In genomic region chr12:25719505-25719904, GRCh38 we compare ENCODE assay signal across 20 cellular contexts.
DNase-seq lines count a peak whose midpoint lies in the region; ATAC-seq, FAIRE-seq and TF ChIP-seq lines count a peak whose summit lies in the region.
"Had no signal": no experiment of that assay in that cellular context is flagged by ENCODE, and none has a peak within 500 bp of the region (broad histone marks: within the 10 kb centered on the region; RNA-seq: fewer than 3 reads in every experiment).

No MANE protein-coding gene starts in this region.

- intact Hi-C loops in IMR-90 (cut with micrococcal nuclease): no loop called here
- intact Hi-C loops in activated CD8-positive, alpha-beta T cell treated with anti-CD3 and anti-CD28 coated beads for 36 hours (cut with micrococcal nuclease): no loop called here
- intact Hi-C loops in activated naive CD4-positive, alpha-beta T cell treated with anti-CD3 and anti-CD28 coated beads for 36 hours (cut with micrococcal nuclease): no loop called here

- peak overlapping the region; percentile 79; the same call in 1 of the 2 replicates for H3K18ac ChIP-seq in IMR-90 (ENCODE audit: low read depth, low read length)

- H3K27ac ChIP-seq in A549 (no peak overlapping the region), IMR-90 (ENCODE audit: insufficient read depth, low read length) (no peak overlapping the region)

- H4K20me1 ChIP-seq in IMR-90 (ENCODE audit: insufficient read depth, low read length): no peaks in the 10 kb centered on the region

- H2BK15ac ChIP-seq in IMR-90 (ENCODE audit: low read depth, low read length): no peak overlapping the region

- ATAC-seq in A549: no peak
- ATAC-seq in IMR-90 (ENCODE audit: low read depth): peak; percentile 77
- ATAC-seq in activated CD8-positive, alpha-beta T cell treated with anti-CD3 and anti-CD28 coated beads for 36 hours: no peak
- ATAC-seq: GM12878, GM23338 had no signal

- no peak overlapping the region for H3K14ac ChIP-seq in IMR-90 (replicated peaks; ENCODE audit: low read depth, low read length)

- H2BK20ac ChIP-seq in IMR-90 (ENCODE audit: low read depth, low read length): peak overlapping the region; percentile 41; the same call in 1 of the 2 replicates

- H3K4me2 ChIP-seq in A549: no peak overlapping the region
- peak overlapping the region; percentile 80; the same call in 1 of the 2 replicates for H3K4me2 ChIP-seq in IMR-90 (ENCODE audit: low read depth, low read length)
- H3K4me2 ChIP-seq: GM23338 had no signal

- CTCF ChIA-PET in A549 (lab: Yijun Ruan, JAX) (no interaction called here), IMR-90 (lab: Yijun Ruan, JAX) (no interaction called here)
- CTCF ChIA-PET in activated CD8-positive, alpha-beta T cell treated with anti-CD3 and anti-CD28 coated beads for 36 hours (lab: Charles Lee): no interaction called here
- CTCF ChIA-PET in activated naive CD4-positive, alpha-beta T cell treated with anti-CD3 and anti-CD28 coated beads for 36 hours (lab: Charles Lee): interaction anchor here (0.6 kb wide), 1 partner anchor 59 kb away, joined by 3 read pairs; no protein-coding TSS in a partner anchor

- H3K36me3 ChIP-seq in IMR-90 (ENCODE audit: control insufficient read depth, insufficient read depth, low read length): no peaks in the 10 kb centered on the region
- H3K36me3 ChIP-seq in H7 (replicated peaks; ENCODE audit: control insufficient read depth, insufficient read depth, low read length): no peaks in the 10 kb centered on the region
- H3K36me3 ChIP-seq: HAP-1 had no signal

- H2AK5ac ChIP-seq in IMR-90 (ENCODE audit: low read depth, low read length): no peak overlapping the region

- H3K4ac ChIP-seq in IMR-90 (ENCODE audit: low read depth, low read length): no peak overlapping the region; the same call in 1 of the 2 replicates

- in situ Hi-C loops in IMR-90 (cut with MboI; ENCODE audit: low sequenced_read_pairs): no loop called here

- dilution Hi-C loops in IMR-90 (cut with HindIII; ENCODE audit: low sequenced_read_pairs, unreplicated experiment): no loop called here

- H3K9me3 ChIP-seq in A549: no peaks in the 10 kb centered on the region
- H3K9me3 ChIP-seq in IMR-90 (ENCODE audit: control insufficient read depth, insufficient read depth, low read length): no peaks in the 10 kb centered on the region
- H3K9me3 ChIP-seq: HAP-1 had no signal

- H2BK120ac ChIP-seq in IMR-90 (ENCODE audit: low read depth, low read length): peak overlapping the region; percentile 6; the same call in 1 of the 2 replicates

- no peak overlapping the region for H3K9ac ChIP-seq in IMR-90 (ENCODE audit: low read depth, low read length)

- H3K27ac Mint-ChIP-seq in activated CD8-positive, alpha-beta T cell treated with anti-CD3 and anti-CD28 coated beads for 36 hours: no peak overlapping the region
- H3K27ac Mint-ChIP-seq in activated naive CD4-positive, alpha-beta T cell treated with anti-CD3 and anti-CD28 coated beads for 36 hours: no peak overlapping the region
- H3K27ac Mint-ChIP-seq: GM23338, HFFc6 had no signal

- no peak for TF ChIP-seq CTCF in A549 (IDR thresholded peaks at IDR 0.05)
- TF ChIP-seq CTCF in IMR-90 (conservative IDR thresholded peaks at IDR 0.05; ENCODE audit: low read depth, low read length): no peak
- TF ChIP-seq CTCF in fibroblast of mammary gland (conservative IDR thresholded peaks at IDR 0.05; ENCODE audit: control insufficient read depth, insufficient read depth, low read depth, low read length): no peak
- TF ChIP-seq CTCF in activated CD8-positive, alpha-beta T cell treated with anti-CD3 and anti-CD28 coated beads for 36 hours (IDR thresholded peaks at IDR 0.05): no peak

- H3K36me3 Mint-ChIP-seq in activated CD8-positive, alpha-beta T cell treated with anti-CD3 and anti-CD28 coated beads for 36 hours (ENCODE audit: low read depth): no peaks in the 10 kb centered on the region
- no peaks in the 10 kb centered on the region for H3K36me3 Mint-ChIP-seq in activated naive CD4-positive, alpha-beta T cell treated with anti-CD3 and anti-CD28 coated beads for 36 hours (ENCODE audit: low read depth)
- H3K36me3 Mint-ChIP-seq: CD4-positive, alpha-beta memory T cell had no signal

- no peak overlapping the region for H3K56ac ChIP-seq in IMR-90 (ENCODE audit: extremely low read depth, insufficient read depth, low read length)

- H3K4me1 ChIP-seq in A549 (no peaks in the 10 kb centered on the region), IMR-90 (ENCODE audit: control insufficient read depth, insufficient read depth, low read length) (peaks cover 7% of the 10 kb centered on the region)
- H3K4me1 ChIP-seq: HAP-1 had no signal

- no peak for TF ChIP-seq EP300 in A549 (IDR thresholded peaks at IDR 0.05)

- no peaks in the 10 kb centered on the region for H3K27me3 Mint-ChIP-seq in activated CD8-positive, alpha-beta T cell treated with anti-CD3 and anti-CD28 coated beads for 36 hours
- no peaks in the 10 kb centered on the region for H3K27me3 Mint-ChIP-seq in activated naive CD4-positive, alpha-beta T cell treated with anti-CD3 and anti-CD28 coated beads for 36 hours (ENCODE audit: low read depth)

- POLR2A ChIA-PET in A549 (lab: Yijun Ruan, JAX): no interaction called here
- POLR2A ChIA-PET in IMR-90 (lab: Charles Lee; ENCODE audit: unreplicated experiment): no interaction called here
- POLR2A ChIA-PET in activated CD8-positive, alpha-beta T cell treated with anti-CD3 and anti-CD28 coated beads for 36 hours (lab: Charles Lee): no interaction called here

- no peak overlapping the region for H4K5ac ChIP-seq in IMR-90 (ENCODE audit: low read depth, low read length)

- H3K4me3 Mint-ChIP-seq in activated CD8-positive, alpha-beta T cell treated with anti-CD3 and anti-CD28 coated beads for 36 hours: no peak overlapping the region
- H3K4me3 Mint-ChIP-seq in activated naive CD4-positive, alpha-beta T cell treated with anti-CD3 and anti-CD28 coated beads for 36 hours: no peak overlapping the region
- H3K4me3 Mint-ChIP-seq: CD4-positive, alpha-beta memory T cell; GM23338; HFFc6 had no signal

- no peaks in the 10 kb centered on the region for H3K9me1 ChIP-seq in IMR-90 (ENCODE audit: insufficient read depth, low read length)

- no peaks in the 10 kb centered on the region for H3K9me3 Mint-ChIP-seq in activated CD8-positive, alpha-beta T cell treated with anti-CD3 and anti-CD28 coated beads for 36 hours
- H3K9me3 Mint-ChIP-seq in activated naive CD4-positive, alpha-beta T cell treated with anti-CD3 and anti-CD28 coated beads for 36 hours: no peaks in the 10 kb centered on the region
- H3K9me3 Mint-ChIP-seq: GM23338, HFFc6 had no signal

- peak overlapping the region; percentile 69 for H2BK5ac ChIP-seq in IMR-90 (ENCODE audit: low read depth, low read length, poor library complexity, severe bottlenecking)

- FAIRE-seq in A549 (lab: Jason Lieb, UNC): peak; percentile 18
- FAIRE-seq: GM12878, GM18507 had no signal

- no peak for TF ChIP-seq POLR2A in A549 (IDR thresholded peaks at IDR 0.05; ENCODE audit: low read length)
- no peak for TF ChIP-seq POLR2A in IMR-90 (IDR thresholded peaks at IDR 0.05; ENCODE audit: low read depth, low read length)

- no peaks in the 10 kb centered on the region for H3K4me1 Mint-ChIP-seq in activated CD8-positive, alpha-beta T cell treated with anti-CD3 and anti-CD28 coated beads for 36 hours (ENCODE audit: low read depth)
- peaks cover 4% of the 10 kb centered on the region for H3K4me1 Mint-ChIP-seq in activated naive CD4-positive, alpha-beta T cell treated with anti-CD3 and anti-CD28 coated beads for 36 hours (ENCODE audit: low read depth)
- H3K4me1 Mint-ChIP-seq: GM23338 had no signal

- DNase-seq in A549 (ENCODE audit: low read depth in 1 of 2, low spot score in 1 of 2) (no peak), IMR-90 (peak; percentile 75), dermis blood vessel endothelial cell (peak; percentile 38), fibroblast of mammary gland (ENCODE audit: low read depth) (peak; percentile 21), H7 (no peak)
- DNase-seq in activated CD8-positive, alpha-beta T cell treated with anti-CD3 and anti-CD28 coated beads for 36 hours: no peak
- no peak for DNase-seq in activated naive CD4-positive, alpha-beta T cell treated with anti-CD3 and anti-CD28 coated beads for 36 hours
- DNase-seq: 8988T; C1 segment of cervical spinal cord; CD4-positive, alpha-beta memory T cell; COR-L47; DMS153; DND-41; EL; GDM1; HFFc6 had no signal

- H3K79me1 ChIP-seq in IMR-90 (ENCODE audit: low read depth in 1 of 2, low read length in 2 of 2): no peaks in the 10 kb centered on the region

- no peak overlapping the region for H3K4me3 ChIP-seq in A549
- no peak overlapping the region for H3K4me3 ChIP-seq in IMR-90 (ENCODE audit: insufficient read depth, low read depth, low read length)
- H3K4me3 ChIP-seq in fibroblast of mammary gland (ENCODE audit: control insufficient read depth, low read depth, low read length): no peak overlapping the region
- H3K4me3 ChIP-seq in H7 (ENCODE audit: insufficient read depth, low read depth, low read length): no peak overlapping the region
- H3K4me3 ChIP-seq: GM12878, GM23338, HAP-1 had no signal

- H4K8ac ChIP-seq in IMR-90 (ENCODE audit: low read depth in 2 of 2, low read length in 2 of 2): 0 out of 4 replicates have a peak overlapping the region, but pooled peaks of 1 of the 2 experiments have one; percentile 33

- no peak overlapping the region for H2AFZ ChIP-seq in IMR-90 (replicated peaks; ENCODE audit: low read length, poor library complexity)

- H4K91ac ChIP-seq in IMR-90 (ENCODE audit: insufficient read depth, low read depth, low read length): no peak overlapping the region

- BruUV-seq in IMR-90 (replicated peaks; lab: Mats Ljungman, UMichigan): no TSS peak

- 0 out of 2 replicates have a peak overlapping the region, but pooled peaks have one; percentile 1 for H3K23ac ChIP-seq in IMR-90 (ENCODE audit: low read depth, low read length)

- TF ChIP-seq RAD21 in A549 (conservative IDR thresholded peaks at IDR 0.05 in 1 of 2, IDR thresholded peaks at IDR 0.05 in 1 of 2) (no peak), IMR-90 (IDR thresholded peaks at IDR 0.05; ENCODE audit: low read length) (no peak)

- WGBS in A549 (ENCODE audit: missing lambda C conversion rate): 60% methylated on average over 4 of the region's 4 CpGs
- no CpG with 5 or more reads among the region's 4 CpGs for WGBS in IMR-90 (ENCODE audit: extremely low coverage in 2 of 2, insufficient read length in 1 of 2), 2 experiments

- no peaks in the 10 kb centered on the region for H3K27me3 ChIP-seq in IMR-90 (ENCODE audit: control insufficient read depth, insufficient read depth, low read length)
- no peaks in the 10 kb centered on the region for H3K27me3 ChIP-seq in H7 (ENCODE audit: control insufficient read depth, insufficient read depth, low read length)

- H2AK9ac ChIP-seq in IMR-90 (replicated peaks; ENCODE audit: low read depth, low read length, poor library complexity): no peak overlapping the region

TF ChIP-seq in IMR-90, 13 proteins besides CTCF, POLR2A, EP300 and RAD21 (continues in another document):
- TF ChIP-seq CEBPB (IDR thresholded peaks at IDR 0.05; ENCODE audit: low read depth, low read length) (peak; percentile 36; the same call in 1 of the 2 replicates), FOS (IDR thresholded peaks at IDR 0.05; ENCODE audit: low read depth, low read length) (no peak)

Comparison
In these comparisons a context has a peak if more than half of its experiments do, and no peak if none do; other contexts are left out.
1. DNase-seq: peak in IMR-90 (single experiment), dermis blood vessel endothelial cell (single experiment) and fibroblast of mammary gland (single experiment); none in A549 (0 of 2), activated CD8-positive, alpha-beta T cell treated with anti-CD3 and anti-CD28 coated beads for 36 hours (single experiment), H7 (single experiment) and activated naive CD4-positive, alpha-beta T cell treated with anti-CD3 and anti-CD28 coated beads for 36 hours (single experiment).